ENCODE assay signal across 1 cellular context in the genomic region with DNA sequence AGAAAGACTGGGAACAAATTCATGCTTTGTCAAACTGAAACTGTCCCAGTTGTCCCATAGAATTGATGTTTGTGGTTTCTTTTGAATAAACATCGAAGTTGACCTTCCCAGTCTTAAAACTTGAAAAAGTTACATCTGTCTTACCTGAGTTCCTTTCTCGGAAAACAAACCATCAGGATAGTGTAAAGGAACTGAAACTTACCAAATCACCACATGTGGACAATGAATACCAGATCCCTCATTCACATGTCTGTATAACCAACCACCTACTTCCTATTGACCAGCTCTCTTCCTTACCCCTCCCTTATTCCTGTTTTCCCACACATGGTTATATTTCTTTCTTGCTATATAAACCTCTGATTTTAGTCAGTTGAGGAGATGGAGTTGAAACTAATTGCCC.
TF ChIP-seq lines count a peak whose summit lies in the region.

No MANE protein-coding gene starts in this region.

TF ChIP-seq in GM12878, 131 proteins besides CTCF, POLR2A, EP300 and RAD21 (continued from another document):
- TF ChIP-seq RCOR1 (conservative IDR thresholded peaks at IDR 0.05; ENCODE audit: low read depth, low read length) (no peak), IKZF2 (IDR thresholded peaks at IDR 0.05) (peak; percentile 72 to 77), MTA2 (IDR thresholded peaks at IDR 0.05; ENCODE audit: low read depth) (0 out of 2 replicates have a peak, but pooled peaks have one; percentile 18), CBFB (IDR thresholded peaks at IDR 0.05; ENCODE audit: low read depth) (no peak), EED (IDR thresholded peaks at IDR 0.05; ENCODE audit: low read depth) (peak; percentile 66), SPI1 (IDR thresholded peaks at IDR 0.05; ENCODE audit: borderline replicate concordance, insufficient read depth, low read depth, low read length) (peak; percentile 68; the same call in 1 of the 2 replicates)
